ENCODE assay signal across 1 cellular context in genomic region chr17:12977008-12977751, GRCh38.
TF ChIP-seq lines count a peak whose summit lies in the region.

No MANE protein-coding gene starts in this region.

TF ChIP-seq in H1, 55 proteins besides CTCF, POLR2A, EP300 and RAD21:
- no peak for TF ChIP-seq ATF2 (IDR thresholded peaks at IDR 0.05; ENCODE audit: low read length)
- no peak for TF ChIP-seq EZH2 (IDR thresholded peaks at IDR 0.05; ENCODE audit: low read depth, low read length, severe bottlenecking)
- TF ChIP-seq KDM1A (IDR thresholded peaks at IDR 0.05; ENCODE audit: borderline replicate concordance, low read length): no peak
- TF ChIP-seq CHD7 (IDR thresholded peaks at IDR 0.05; ENCODE audit: insufficient replicate concordance, low read length): no peak
- TF ChIP-seq ASH2L (IDR thresholded peaks at IDR 0.05; ENCODE audit: low read length): no peak
- no peak for TF ChIP-seq USF2 (IDR thresholded peaks at IDR 0.05; ENCODE audit: low read length)
- no peak for TF ChIP-seq SP4 (IDR thresholded peaks at IDR 0.05; ENCODE audit: low read length)
- no peak for TF ChIP-seq BACH1 (IDR thresholded peaks at IDR 0.05; ENCODE audit: low read length)
- TF ChIP-seq NANOG (IDR thresholded peaks at IDR 0.05; ENCODE audit: insufficient read depth, low read depth, low read length, poor library complexity, severe bottlenecking): no peak
- TF ChIP-seq ZNF274 (IDR thresholded peaks at IDR 0.05; ENCODE audit: borderline replicate concordance, extremely low read depth, low read length): no peak
- TF ChIP-seq SIN3A (conservative IDR thresholded peaks at IDR 0.05 in 1 of 2, IDR thresholded peaks at IDR 0.05 in 1 of 2; ENCODE audit: low read depth in 1 of 2, low read length in 2 of 2): 0 out of 4 replicates have a peak, but pooled peaks of 1 of the 2 experiments have one; percentile 21
- no peak for TF ChIP-seq TBP (IDR thresholded peaks at IDR 0.05; ENCODE audit: low read depth, low read length)
- no peak for TF ChIP-seq CBX8 (IDR thresholded peaks at IDR 0.05; ENCODE audit: borderline replicate concordance, low read depth, low read length)
- no peak for TF ChIP-seq YY1 (IDR thresholded peaks at IDR 0.05; ENCODE audit: low read depth, low read length)
- no peak for TF ChIP-seq KDM5A (IDR thresholded peaks at IDR 0.05; ENCODE audit: low read length)
- TF ChIP-seq CREB1 (IDR thresholded peaks at IDR 0.05): no peak
- no peak for TF ChIP-seq POLR2AphosphoS5 (IDR thresholded peaks at IDR 0.05; ENCODE audit: low read depth, low read length)
- no peak for TF ChIP-seq TAF1 (IDR thresholded peaks at IDR 0.05; ENCODE audit: low read depth, low read length)
- TF ChIP-seq JUN (IDR thresholded peaks at IDR 0.05; ENCODE audit: low read depth, low read length): no peak
- peak; percentile 52; the same call in 1 of the 2 replicates for TF ChIP-seq SP1 (IDR thresholded peaks at IDR 0.05; ENCODE audit: low read depth, low read length)
- TF ChIP-seq CHD2 (IDR thresholded peaks at IDR 0.05; ENCODE audit: low read length): no peak
- TF ChIP-seq SRF (IDR thresholded peaks at IDR 0.05; ENCODE audit: low read depth, low read length): no peak
- no peak for TF ChIP-seq SIRT6 (IDR thresholded peaks at IDR 0.05; ENCODE audit: low read length)
- TF ChIP-seq HDAC2 (IDR thresholded peaks at IDR 0.05; ENCODE audit: borderline replicate concordance in 1 of 2, low read depth in 2 of 2, low read length in 2 of 2): no peak
- TF ChIP-seq MAX (IDR thresholded peaks at IDR 0.05): 0 out of 2 replicates have a peak, but pooled peaks have one; percentile 24
- no peak for TF ChIP-seq SUZ12 (IDR thresholded peaks at IDR 0.05; ENCODE audit: low read length)
- TF ChIP-seq MAFK (IDR thresholded peaks at IDR 0.05; ENCODE audit: low read depth, low read length): no peak
- TF ChIP-seq POU5F1 (IDR thresholded peaks at IDR 0.05; ENCODE audit: low read depth, low read length): no peak
- no peak for TF ChIP-seq PHF8 (conservative IDR thresholded peaks at IDR 0.05; ENCODE audit: low read depth, low read length)
- TF ChIP-seq TCF12 (IDR thresholded peaks at IDR 0.05; ENCODE audit: low read depth, low read length): peak; percentile 73
- TF ChIP-seq KDM4A (IDR thresholded peaks at IDR 0.05; ENCODE audit: low read depth, low read length, severe bottlenecking): no peak
- no peak for TF ChIP-seq FOSL1 (IDR thresholded peaks at IDR 0.05; ENCODE audit: insufficient read depth, low read depth, low read length)
- TF ChIP-seq SIX5 (IDR thresholded peaks at IDR 0.05; ENCODE audit: low read depth, low read length): no peak
- peak; percentile 60 for TF ChIP-seq E2F6 (IDR thresholded peaks at IDR 0.05)
- TF ChIP-seq HDAC6 (IDR thresholded peaks at IDR 0.05; ENCODE audit: low read depth, low read length): no peak
- no peak for TF ChIP-seq CBX5 (IDR thresholded peaks at IDR 0.05; ENCODE audit: low read depth, low read length)
- TF ChIP-seq ATF3 (IDR thresholded peaks at IDR 0.05; ENCODE audit: insufficient read depth, low read depth, low read length): no peak
